8 cellular contexts compared by ENCODE assay signal in the genomic region with DNA sequence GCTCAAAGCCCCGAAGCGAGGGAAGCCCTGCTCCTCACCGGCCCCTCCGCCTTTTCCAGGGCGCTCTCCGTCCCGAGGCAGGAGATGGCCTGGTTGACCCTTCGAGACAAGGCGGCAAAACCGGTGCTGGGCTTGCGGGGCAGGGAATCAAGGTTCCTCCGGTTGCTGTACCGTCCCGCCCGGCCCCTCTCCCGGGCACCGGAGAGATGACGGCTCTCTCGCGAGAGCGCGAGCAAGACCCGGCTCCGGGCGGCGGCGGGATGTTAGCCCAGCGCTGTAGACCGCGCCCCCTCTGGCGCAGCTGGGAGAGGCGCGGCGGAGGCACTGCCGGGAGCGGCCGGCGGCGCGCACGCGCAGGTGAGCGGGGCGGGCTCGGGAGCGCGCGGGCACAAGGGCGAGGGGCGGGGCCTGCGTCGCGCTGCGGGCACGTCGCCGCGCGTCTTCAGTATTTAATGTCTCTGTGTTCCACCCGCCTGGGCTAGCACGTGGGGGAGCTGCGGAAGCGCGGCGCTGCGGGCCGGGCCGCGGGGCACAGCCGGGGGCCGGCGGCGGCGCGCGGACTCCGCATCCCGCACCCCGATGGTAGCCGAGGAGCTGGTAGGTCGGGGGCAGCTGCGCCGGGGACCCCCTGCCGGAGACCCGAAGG. TPM values are rescaled to one million over a fixed set of nuclear protein-coding genes. Genes with fewer than 3 reads are reported as not detected.
A peak's percentile ranks its signal among the peaks of the same experiment; 100 is the strongest.
DNase-seq lines count a peak whose midpoint lies in the region; ATAC-seq and TF ChIP-seq lines count a peak whose summit lies in the region.

AKAP1 (plus strand) TSS at position 445 of the 646 bp plus-strand sequence. CDS start 20,219 bp downstream, outside the sequence.

- peaks cover 30% of the 10 kb centered on the region for H3K36me3 Mint-ChIP-seq in activated T-cell treated with anti-CD3 and anti-CD28 coated beads, Interleukin-2, amount 50 U/mL, for 24 hours (ENCODE audit: low read depth)

- H3K4me1 ChIP-seq in esophagus (ENCODE audit: control insufficient read depth in 2 of 2, insufficient read depth in 2 of 2, low read length in 1 of 2) (peaks cover 0 to 2% of the 10 kb centered on the region in 2 donors), muscle layer of colon (ENCODE audit: insufficient read depth, low read length) (peaks cover 34% of the 10 kb centered on the region)

- DNase-seq in DMS79 treated with DMSO at 0.1 percent for 48 hours (lab: John Stamatoyannopoulos, UW) (peak; percentile 58), KG1 (lab: John Stamatoyannopoulos, UW) (peak; percentile 90)
- DNase-seq in activated T-cell treated with anti-CD3 and anti-CD28 coated beads, Interleukin-2, amount 50 U/mL, for 24 hours, result peak; percentile 96
- peak; percentile 76 for DNase-seq in stimulated activated CD8-positive, alpha-beta memory T cell treated with anti-CD3 and anti-CD28 coated beads, Interleukin-7, amount 100 ng/mL, for 24 hours (ENCODE audit: low read depth)

- H3K4me3 ChIP-seq in esophagus (ENCODE audit: low read depth in 1 of 2, low read length in 2 of 2) (peak within 1 kb of the TSS; percentile 76 to 91), muscle layer of colon (ENCODE audit: low read depth in 1 of 2, low read length in 2 of 2) (peak within 1 kb of the TSS; percentile 63 to 99)

- H3K4me3 Mint-ChIP-seq in activated T-cell treated with anti-CD3 and anti-CD28 coated beads, Interleukin-2, amount 50 U/mL, for 24 hours, result peak within 1 kb of the TSS; percentile 87

- peak within 1 kb of the TSS; percentile 95 for H3K9ac ChIP-seq in muscle layer of colon (ENCODE audit: low read length)

- no peaks in the 10 kb centered on the region for H3K9me3 Mint-ChIP-seq in activated T-cell treated with anti-CD3 and anti-CD28 coated beads, Interleukin-2, amount 50 U/mL, for 24 hours

- ATAC-seq in GM21737 (IDR thresholded peaks at IDR 0.05; ENCODE audit: unreplicated experiment), result peak; percentile 83

- H3K36me3 ChIP-seq in esophagus (ENCODE audit: control insufficient read depth in 2 of 2, insufficient read depth in 2 of 2, low read length in 1 of 2) (no peaks in the 10 kb centered on the region), muscle layer of colon (ENCODE audit: insufficient read depth, low read length) (no peaks in the 10 kb centered on the region)

- no peaks in the 10 kb centered on the region for H3K9me3 ChIP-seq in esophagus (ENCODE audit: control insufficient read depth in 2 of 2, insufficient read depth in 1 of 2, low read depth in 1 of 2, low read length in 1 of 2)
- H3K9me3 ChIP-seq in muscle layer of colon (ENCODE audit: low read length), result no peaks in the 10 kb centered on the region

- H3K27ac ChIP-seq in esophagus (ENCODE audit: low read depth in 2 of 2, low read length in 1 of 2) (peak within 1 kb of the TSS; percentile 99 to 100), muscle layer of colon (ENCODE audit: low read depth, low read length) (peak within 1 kb of the TSS; percentile 96)

- H3K27me3 ChIP-seq in esophagus (ENCODE audit: control insufficient read depth in 1 of 2, insufficient read depth in 2 of 2, low read length in 2 of 2) (no peaks in the 10 kb centered on the region), muscle layer of colon (ENCODE audit: control insufficient read depth in 1 of 2, insufficient read depth in 2 of 2, low read length in 2 of 2) (no peaks in the 10 kb centered on the region)

- no peaks in the 10 kb centered on the region for H3K27me3 Mint-ChIP-seq in activated T-cell treated with anti-CD3 and anti-CD28 coated beads, Interleukin-2, amount 50 U/mL, for 24 hours

- H3K27ac Mint-ChIP-seq in activated T-cell treated with anti-CD3 and anti-CD28 coated beads, Interleukin-2, amount 50 U/mL, for 24 hours, result peak within 1 kb of the TSS; percentile 94

- 1% methylated on average over 74 to 85 of the region's 85 CpGs for WGBS in esophagus, 2 donors

- peaks cover 55% of the 10 kb centered on the region for H3K4me1 Mint-ChIP-seq in activated T-cell treated with anti-CD3 and anti-CD28 coated beads, Interleukin-2, amount 50 U/mL, for 24 hours (ENCODE audit: low read depth)

TF ChIP-seq in PFSK-1, 5 proteins besides CTCF, POLR2A, EP300 and RAD21:
- TF ChIP-seq TAF1 (IDR thresholded peaks at IDR 0.05; ENCODE audit: borderline replicate concordance, insufficient read depth, low read length) (peak; percentile 66; the same call in 1 of the 2 replicates), REST (IDR thresholded peaks at IDR 0.05; ENCODE audit: insufficient read depth in 1 of 2, low read depth in 2 of 2, low read length in 2 of 2) (peak; percentile 10 to 40; a peak in 1 of 4 replicates), POLR2AphosphoS5 (IDR thresholded peaks at IDR 0.05; ENCODE audit: low read depth, low read length) (peak; percentile 95), SIN3A (IDR thresholded peaks at IDR 0.05; ENCODE audit: borderline replicate concordance, insufficient read depth, low read length) (peak; percentile 60; the same call in 1 of the 2 replicates), FOXP2 (optimal IDR thresholded peaks at IDR 0.05; ENCODE audit: borderline replicate concordance, extremely low read depth, extremely low read length, insufficient read depth) (peak; percentile 59)

RNA-seq across cellular contexts. Expression of gene AKAP1, which starts in this region (rescaled TPM):
- polyA plus RNA-seq in PFSK-1 (2012; ENCODE audit: insufficient read length, low read depth), result 71.4 TPM
- polyA plus RNA-seq in esophagus, result 10 to 100 TPM; 15.1 to 27.8 TPM

Comparison
In these comparisons a context has a peak if more than half of its experiments do, and no peak if none do; other contexts are left out.
1. Peak in every context shown above with its lines: DNase-seq, ATAC-seq, H3K4me3 ChIP-seq and H3K27ac ChIP-seq.